ENCODE assay signal across 21 cellular contexts in genomic region chr14:69932391-69932790, GRCh38. TPM values are rescaled to one million over a fixed set of nuclear protein-coding genes. Genes with fewer than 3 reads are reported as not detected.
"Had no signal": no experiment of that assay in that cellular context is flagged by ENCODE, and none has a peak within 500 bp of the region (broad histone marks: within the 10 kb centered on the region; RNA-seq: fewer than 3 reads in every experiment).

No MANE protein-coding gene starts in this region.

- H3K27ac ChIP-seq: Peyer's patch, RWPE1, SJSA1 had no signal

- H3K4me3 ChIP-seq: Peyer's patch, SJSA1 had no signal

- H3K27ac Mint-ChIP-seq: activated B cell treated with CpG ODN at 0.5 μM for 24 hours; activated CD4-positive, alpha-beta T cell treated with anti-CD3 and anti-CD28 coated beads, Interleukin-2, amount 10 ng/mL, durations not matched to agents 24 days and 14 days; activated naive CD4-positive, alpha-beta T cell treated with anti-CD3 and anti-CD28 coated beads for 36 hours; activated naive CD8-positive, alpha-beta T cell; T-helper 1 cell treated with Interleukin-12 subunit alpha and Interleukin-12 subunit beta and Interleukin-4 antibody, amounts not matched to agents 30 μg/mL and 1 μg/mL, for 36 hours had no signal

- H3K36me3 Mint-ChIP-seq: activated naive CD8-positive, alpha-beta T cell had no signal

- H3K27me3 ChIP-seq: Peyer's patch had no signal

- H3K9me3 ChIP-seq: Peyer's patch, SJSA1 had no signal

- H3K4me1 Mint-ChIP-seq: activated B cell treated with CpG ODN at 0.5 μM for 24 hours; activated CD4-positive, alpha-beta T cell treated with anti-CD3 and anti-CD28 coated beads, Interleukin-2, amount 10 ng/mL, durations not matched to agents 24 days and 14 days had no signal

- H3K4me1 ChIP-seq: Peyer's patch, SJSA1 had no signal

- H3K9me3 Mint-ChIP-seq: activated B cell treated with CpG ODN at 0.5 μM for 24 hours; activated CD4-positive, alpha-beta T cell treated with anti-CD3 and anti-CD28 coated beads, Interleukin-2, amount 10 ng/mL, durations not matched to agents 24 days and 14 days; activated naive CD4-positive, alpha-beta T cell treated with anti-CD3 and anti-CD28 coated beads for 36 hours; activated T-cell treated with anti-CD3 and anti-CD28 coated beads, Interleukin-2, amount 50 U/mL, for 4 hours; T-helper 1 cell treated with Interleukin-12 subunit alpha and Interleukin-12 subunit beta and Interleukin-4 antibody, amounts not matched to agents 30 μg/mL and 1 μg/mL, for 36 hours had no signal

- DNase-seq: activated B cell treated with CpG ODN at 0.5 μM for 24 hours; activated CD4-positive, alpha-beta T cell treated with anti-CD3 and anti-CD28 coated beads for 1 hour; activated CD4-positive, alpha-beta T cell treated with anti-CD3 and anti-CD28 coated beads, Interleukin-2, amount 10 ng/mL, durations not matched to agents 24 days and 14 days; activated CD4-positive, alpha-beta T cell treated with anti-CD3 and anti-CD28 coated beads, Interleukin-2, amount 50 U/mL, for 48 hours; activated CD8-positive, alpha-beta memory T cell treated with anti-CD3 and anti-CD28 coated beads for 24 hours; activated effector memory CD4-positive, alpha-beta T cell treated with anti-CD3 and anti-CD28 coated beads, Interleukin-2, amount 50 U/mL, for 16 hours; activated naive CD4-positive, alpha-beta T cell treated with anti-CD3 and anti-CD28 coated beads for 36 hours; activated T-cell treated with anti-CD3 and anti-CD28 coated beads, Interleukin-2, amount 50 U/mL, for 4 hours; KG1; NCI-H1048; NCI-H187 treated with DMSO at 0.1 percent for 48 hours; NCI-H2081 treated with DMSO at 0.1 percent for 48 hours; NCI-H446; NCI-H524; Peyer's patch; Right ventricle myocardium superior had no signal

- H3K36me3 ChIP-seq: Peyer's patch, SJSA1 had no signal

- FAIRE-seq: astrocyte had no signal

- ATAC-seq: activated T-cell treated with anti-CD3 and anti-CD28 coated beads, Interleukin-2, amount 50 U/mL, for 4 hours had no signal

- H3K4me3 Mint-ChIP-seq: activated B cell treated with CpG ODN at 0.5 μM for 24 hours; activated CD4-positive, alpha-beta T cell treated with anti-CD3 and anti-CD28 coated beads, Interleukin-2, amount 10 ng/mL, durations not matched to agents 24 days and 14 days; activated naive CD4-positive, alpha-beta T cell treated with anti-CD3 and anti-CD28 coated beads for 36 hours; activated naive CD8-positive, alpha-beta T cell; activated T-cell treated with anti-CD3 and anti-CD28 coated beads, Interleukin-2, amount 50 U/mL, for 4 hours; T-helper 1 cell treated with Interleukin-12 subunit alpha and Interleukin-12 subunit beta and Interleukin-4 antibody, amounts not matched to agents 30 μg/mL and 1 μg/mL, for 36 hours had no signal

RNA-seq across cellular contexts. Expression of gene SMOC1, which starts 53.2 kb away (rescaled TPM):
- total RNA-seq: activated B cell treated with CpG ODN at 0.5 μM for 24 hours; activated CD4-positive, alpha-beta T cell treated with anti-CD3 and anti-CD28 coated beads, Interleukin-2, amount 10 ng/mL, durations not matched to agents 24 days and 14 days; activated naive CD4-positive, alpha-beta T cell treated with anti-CD3 and anti-CD28 coated beads for 36 hours; SJSA1 had no signal
